22 cellular contexts compared by ENCODE assay signal in the genomic region with DNA sequence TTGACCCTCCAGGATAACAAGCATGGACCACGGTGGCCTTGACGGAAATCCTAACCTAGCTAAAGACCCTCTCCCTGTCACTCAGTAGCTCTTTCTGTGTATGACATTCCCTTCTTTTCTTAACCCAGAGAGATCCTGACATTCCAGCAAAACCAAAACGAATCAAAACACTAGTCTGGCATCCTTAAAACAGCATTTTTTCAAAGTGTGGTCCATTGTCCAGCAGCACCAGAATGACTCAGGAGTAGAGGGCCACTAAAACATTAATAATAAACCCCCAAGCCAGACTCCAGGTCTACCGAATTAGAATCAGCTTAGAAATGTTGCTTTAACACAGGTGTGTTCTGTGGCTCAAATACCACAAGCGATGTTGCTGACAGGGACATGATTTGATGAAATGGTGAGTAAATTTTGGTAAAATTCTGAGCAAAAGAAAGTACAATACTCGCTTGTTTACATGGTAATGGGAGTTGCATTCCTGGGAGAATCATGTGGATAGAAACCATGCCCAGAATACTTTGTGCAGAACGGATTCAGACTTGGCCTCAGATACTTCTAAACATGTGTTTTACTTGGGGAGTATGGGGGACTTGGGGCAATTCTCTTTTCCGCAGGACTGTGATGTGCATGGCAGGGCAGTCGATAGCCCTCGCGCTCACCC.
"Had no signal": no experiment of that assay in that cellular context is flagged by ENCODE, and none has a peak within 500 bp of the region (broad histone marks: within the 10 kb centered on the region; RNA-seq: fewer than 3 reads in every experiment).

No MANE protein-coding gene starts in this region.

- H3K27ac ChIP-seq: foreskin keratinocyte, pancreas, right lobe of liver, testis, vagina had no signal

- H3K4me3 ChIP-seq: pancreas, right lobe of liver, smooth muscle cell, testis, vagina had no signal

- ATAC-seq: activated naive CD4-positive, alpha-beta T cell treated with anti-CD3 and anti-CD28 coated beads, Interleukin-2, amount 50 U/mL, for 72 hours; activated T-helper 17 cell treated with anti-CD3 and anti-CD28 coated beads, Interleukin-2, amount 50 U/mL, for 72 hours; foreskin keratinocyte; left ventricle myocardium superior; natural killer cell treated with Interleukin-12 subunit alpha and Interleukin-12 subunit beta and Interleukin-15 and Interleukin-18, amount 100 ng/mL, for 72 hours; pancreas; right lobe of liver; stimulated activated naive B cell treated with anti-CD40 and anti-IgM and Interleukin-4, amounts not matched to agents 10 μg/mL and 1 μg/mL and 100 μg/mL, for 72 hours; WTC11 had no signal

- DNase-seq: activated CD4-positive, alpha-beta T cell treated with anti-CD3 and anti-CD28 coated beads, Interleukin-2, amount 50 U/mL, for 4 hours; activated CD8-positive, alpha-beta memory T cell treated with anti-CD3 and anti-CD28 coated beads for 24 hours; activated CD8-positive, alpha-beta memory T cell treated with anti-CD3 and anti-CD28 coated beads, Interleukin-2, amount 50 U/mL, for 4 hours; activated T-cell treated with anti-CD3 and anti-CD28 coated beads, Interleukin-2, amount 50 U/mL, for 24 hours; aorta; foreskin keratinocyte; left ventricle myocardium superior; mammary epithelial cell; midbrain; pancreas; right lobe of liver; stimulated activated CD4-positive, alpha-beta T cell treated with anti-CD3 and anti-CD28 coated beads, Interleukin-2, amount 100 ng/mL, for 48 hours; stimulated activated CD8-positive, alpha-beta memory T cell treated with anti-CD3 and anti-CD28 coated beads, Interleukin-4, amount 100 ng/mL, for 48 hours; stimulated activated naive B cell treated with anti-CD40 and anti-IgM and Interleukin-4, amounts not matched to agents 10 μg/mL and 1 μg/mL and 100 μg/mL, for 72 hours; T1000; testis had no signal
